In genomic region chr1:53807916-53808315, GRCh38 we compare ENCODE assay signal across 22 cellular contexts. TPM values are rescaled to one million over a fixed set of nuclear protein-coding genes. Genes with fewer than 3 reads are reported as not detected.
A peak's percentile ranks its signal among the peaks of the same experiment; 100 is the strongest.
DNase-seq lines count a peak whose midpoint lies in the region; ATAC-seq and TF ChIP-seq lines count a peak whose summit lies in the region.
"Had no signal": no experiment of that assay in that cellular context is flagged by ENCODE, and none has a peak within 500 bp of the region (broad histone marks: within the 10 kb centered on the region; RNA-seq: fewer than 3 reads in every experiment).

No MANE protein-coding gene starts in this region.

- H3K79me2 ChIP-seq in fibroblast of lung (ENCODE audit: control insufficient read depth, insufficient read depth, low read length) = no peaks in the 10 kb centered on the region

- intact Hi-C loops in Right ventricle myocardium superior (cut with DNase I) = no loop called here

- ATAC-seq in Right ventricle myocardium superior (ENCODE audit: poor library complexity) (no peak), GM18519 (IDR thresholded peaks at IDR 0.05; ENCODE audit: low FRiP score, unreplicated experiment) (no peak)
- ATAC-seq: GM12878; natural killer cell treated with Interleukin-12 subunit alpha and Interleukin-12 subunit beta and Interleukin-15 and Interleukin-18, amount 100 ng/mL, for 72 hours; Right ventricle myocardium inferior; sciatic nerve; stimulated activated effector memory CD8-positive, alpha-beta T cell treated with anti-CD3 and anti-CD28 coated beads, Interleukin-12 subunit alpha, Interleukin-12 subunit beta, amount 100 ng/mL, for 72 hours had no signal

- H3K36me3 Mint-ChIP-seq in type B pancreatic cell = peaks cover 28% of the 10 kb centered on the region

- no peaks in the 10 kb centered on the region for H3K27me3 Mint-ChIP-seq in type B pancreatic cell
- H3K27me3 Mint-ChIP-seq: memory B cell; natural killer cell treated with Interleukin-12 subunit alpha and Interleukin-12 subunit beta and Interleukin-15 and Interleukin-18, amount 100 ng/mL, for 72 hours had no signal

- H3K9me3 Mint-ChIP-seq in type B pancreatic cell = no peaks in the 10 kb centered on the region
- H3K9me3 Mint-ChIP-seq: activated T-helper 2 cell treated with anti-CD3 and anti-CD28 coated beads, Interferon-gamma antibody, Interleukin-2, Interleukin-4, amounts not matched to agents 10 μg/mL and 5 μg/mL and 100 μg/mL, durations not matched to agents 14 hours and 24 hours and 36 hours; memory B cell; natural killer cell treated with Interleukin-12 subunit alpha and Interleukin-12 subunit beta and Interleukin-15 and Interleukin-18, amount 100 ng/mL, for 72 hours; stimulated activated effector memory CD8-positive, alpha-beta T cell treated with anti-CD3 and anti-CD28 coated beads, Interleukin-12 subunit alpha, Interleukin-12 subunit beta, amount 100 ng/mL, for 72 hours; T-helper 1 cell treated with Interleukin-12 subunit alpha and Interleukin-12 subunit beta and Interleukin-4 antibody, amounts not matched to agents 30 μg/mL and 1 μg/mL, for 36 hours had no signal

- H3K36me3 ChIP-seq in cardiac muscle cell (no peaks in the 10 kb centered on the region), fibroblast of lung (ENCODE audit: control insufficient read depth, insufficient read depth, low read length) (no peaks in the 10 kb centered on the region)

- H3K4me3 Mint-ChIP-seq in type B pancreatic cell = no peak overlapping the region
- H3K4me3 Mint-ChIP-seq: memory B cell; natural killer cell treated with Interleukin-12 subunit alpha and Interleukin-12 subunit beta and Interleukin-15 and Interleukin-18, amount 100 ng/mL, for 72 hours; stimulated activated effector memory CD8-positive, alpha-beta T cell treated with anti-CD3 and anti-CD28 coated beads, Interleukin-12 subunit alpha, Interleukin-12 subunit beta, amount 100 ng/mL, for 72 hours; T-helper 1 cell treated with Interleukin-12 subunit alpha and Interleukin-12 subunit beta and Interleukin-4 antibody, amounts not matched to agents 30 μg/mL and 1 μg/mL, for 36 hours had no signal

- DNase-seq in cardiac muscle cell (ENCODE audit: low read depth in 1 of 2, low spot score in 1 of 2) = no peak
- no peak for DNase-seq in Right ventricle myocardium superior
- DNase-seq in NCI-H82 treated with DMSO at 0.1 percent for 48 hours (lab: John Stamatoyannopoulos, UW; ENCODE audit: unreplicated experiment) = peak; percentile 63
- DNase-seq in fibroblast of lung (ENCODE audit: low read depth in 2 of 2) = peak; percentile 77 to 79
- peak; percentile 0 for DNase-seq in smooth muscle cell of the brain vasculature (ENCODE audit: low read depth, low spot score)
- DNase-seq in NCI-H748 treated with DMSO at 0.1 percent for 48 hours (lab: John Stamatoyannopoulos, UW) = no peak
- DNase-seq in type B pancreatic cell (ENCODE audit: extremely low spot score, unreplicated experiment) = no peak
- DNase-seq: activated CD4-positive, alpha-beta T cell treated with anti-CD3 and anti-CD28 coated beads for 48 hours; GF-D8; NCI-H1105 treated with DMSO at 0.1 percent for 48 hours; NCI-H526; testis had no signal

- H3K4me2 ChIP-seq in fibroblast of lung (ENCODE audit: extremely low read depth, insufficient read depth, low read length) = no peak overlapping the region

- H3K27ac Mint-ChIP-seq in type B pancreatic cell = no peak overlapping the region
- H3K27ac Mint-ChIP-seq: activated T-helper 2 cell treated with anti-CD3 and anti-CD28 coated beads, Interferon-gamma antibody, Interleukin-2, Interleukin-4, amounts not matched to agents 10 μg/mL and 5 μg/mL and 100 μg/mL, durations not matched to agents 14 hours and 24 hours and 36 hours; memory B cell; natural killer cell treated with Interleukin-12 subunit alpha and Interleukin-12 subunit beta and Interleukin-15 and Interleukin-18, amount 100 ng/mL, for 72 hours; stimulated activated effector memory CD8-positive, alpha-beta T cell treated with anti-CD3 and anti-CD28 coated beads, Interleukin-12 subunit alpha, Interleukin-12 subunit beta, amount 100 ng/mL, for 72 hours; T-helper 1 cell treated with Interleukin-12 subunit alpha and Interleukin-12 subunit beta and Interleukin-4 antibody, amounts not matched to agents 30 μg/mL and 1 μg/mL, for 36 hours had no signal

- no peak for TF ChIP-seq CTCF in cardiac muscle cell (IDR thresholded peaks at IDR 0.05; ENCODE audit: low read depth, low read length)
- TF ChIP-seq CTCF in fibroblast of lung (conservative IDR thresholded peaks at IDR 0.05 in 1 of 2, IDR thresholded peaks at IDR 0.05 in 1 of 2; ENCODE audit: low read depth in 1 of 2, low read length in 2 of 2) = no peak
- TF ChIP-seq CTCF in type B pancreatic cell (conservative IDR thresholded peaks at IDR 0.05) = no peak

- no peak overlapping the region for H3K4me3 ChIP-seq in cardiac muscle cell
- no peak overlapping the region for H3K4me3 ChIP-seq in fibroblast of lung (replicated peaks in 1 of 4; ENCODE audit: control extremely low read depth in 1 of 4, insufficient read depth in 1 of 4, low read depth in 3 of 4, low read length in 4 of 4)
- H3K4me3 ChIP-seq: GM12878, testis had no signal

- no peak overlapping the region for H2AFZ ChIP-seq in fibroblast of lung (ENCODE audit: low read length)

- H3K4me1 Mint-ChIP-seq in type B pancreatic cell (ENCODE audit: unreplicated experiment) = no peaks in the 10 kb centered on the region
- H3K4me1 Mint-ChIP-seq: memory B cell had no signal

- no peaks in the 10 kb centered on the region for H4K20me1 ChIP-seq in fibroblast of lung (ENCODE audit: control insufficient read depth, extremely low read depth, insufficient read depth, low read length)

- H3K4me1 ChIP-seq in cardiac muscle cell (ENCODE audit: low read depth) = peaks cover 19% of the 10 kb centered on the region
- H3K4me1 ChIP-seq in fibroblast of lung (ENCODE audit: control insufficient read depth, extremely low read depth, insufficient read depth, low read length) = no peaks in the 10 kb centered on the region
- H3K4me1 ChIP-seq: testis had no signal

- peak overlapping the region; percentile 5 for H3K27ac ChIP-seq in cardiac muscle cell
- H3K27ac ChIP-seq in fibroblast of lung (ENCODE audit: insufficient read depth, low read length) = no peak overlapping the region
- H3K27ac ChIP-seq: C4-2B, testis had no signal

- H3K9ac ChIP-seq in fibroblast of lung (ENCODE audit: insufficient read depth, low read length) = no peak overlapping the region

- no peaks in the 10 kb centered on the region for H3K27me3 ChIP-seq in cardiac muscle cell
- no peaks in the 10 kb centered on the region for H3K27me3 ChIP-seq in fibroblast of lung (ENCODE audit: control insufficient read depth, insufficient read depth, low read length)
- H3K27me3 ChIP-seq: testis had no signal

- no peaks in the 10 kb centered on the region for H3K9me3 ChIP-seq in cardiac muscle cell (ENCODE audit: low read depth)
- H3K9me3 ChIP-seq in fibroblast of lung (ENCODE audit: control insufficient read depth, insufficient read depth, low read depth, low read length) = no peaks in the 10 kb centered on the region
- H3K9me3 ChIP-seq: testis had no signal

RNA-seq across cellular contexts. Expression of gene NDC1, which starts 30.2 kb away (rescaled TPM):
- total RNA-seq in cardiac muscle cell = 18.1 and 20.5 TPM in 2 replicates
- polyA plus RNA-seq in cardiac muscle cell = 11.7 and 17.6 TPM in 2 replicates
- total RNA-seq in Right ventricle myocardium superior = 5.6 TPM
- total RNA-seq in fibroblast of lung = 9.0 and 11.6 TPM in 2 replicates
- 14.3 and 27.1 TPM in 2 replicates for polyA plus RNA-seq in fibroblast of lung
- polyA plus RNA-seq in fibroblast of lung (2012) = 6.0 and 14.1 TPM in 2 replicates
- 7.1 and 25.0 TPM in 2 replicates for polyA minus RNA-seq in fibroblast of lung (ENCODE audit: low replicate concordance)
- total RNA-seq in type B pancreatic cell (ENCODE audit: low replicate concordance) = 19.7 and 29.5 TPM in 2 replicates

Comparison
In these comparisons a context has a peak if more than half of its experiments do, and no peak if none do; other contexts are left out.
1. DNase-seq: peak in NCI-H82 treated with DMSO at 0.1 percent for 48 hours (single experiment), fibroblast of lung (2 of 2) and smooth muscle cell of the brain vasculature (single experiment); none in cardiac muscle cell (0 of 2), Right ventricle myocardium superior (single experiment), NCI-H748 treated with DMSO at 0.1 percent for 48 hours (single experiment) and type B pancreatic cell (single experiment).